Comparison of ENCODE assay signal across 22 cellular contexts in the genomic region with DNA sequence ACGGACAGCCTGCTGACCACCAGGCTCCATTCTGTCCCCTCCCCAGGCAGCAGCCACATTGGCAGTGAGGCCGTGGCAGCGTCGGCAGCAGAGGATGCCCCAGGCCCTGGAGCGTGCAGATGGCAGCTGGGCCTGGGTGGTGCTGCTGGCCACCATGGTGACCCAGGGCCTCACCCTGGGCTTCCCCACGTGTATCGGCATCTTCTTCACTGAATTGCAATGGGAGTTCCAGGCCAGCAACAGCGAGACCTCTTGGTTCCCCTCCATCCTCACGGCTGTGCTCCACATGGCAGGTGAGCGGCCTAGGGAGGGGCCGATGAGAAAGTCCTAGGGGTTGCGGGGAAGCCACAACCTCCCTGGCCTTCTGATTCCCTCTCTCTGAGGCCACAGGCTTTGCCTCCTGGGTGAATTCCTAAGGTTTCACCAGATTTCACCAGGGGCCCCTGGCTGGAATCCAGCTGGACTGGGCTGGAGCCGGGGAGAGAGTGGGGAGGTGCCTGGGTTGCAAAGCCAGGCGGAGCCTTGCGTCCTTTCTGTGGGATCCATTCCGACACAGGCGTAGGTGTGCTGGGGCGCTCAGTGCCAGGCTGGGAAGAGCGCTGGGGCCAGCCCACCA. TPM values are rescaled to one million over a fixed set of nuclear protein-coding genes. Genes with fewer than 3 reads are reported as not detected.
DNase-seq lines count a peak whose midpoint lies in the region; ATAC-seq, FAIRE-seq and TF ChIP-seq lines count a peak whose summit lies in the region.
"Had no signal": no experiment of that assay in that cellular context is flagged by ENCODE, and none has a peak within 500 bp of the region (broad histone marks: within the 10 kb centered on the region; RNA-seq: fewer than 3 reads in every experiment).

No MANE protein-coding gene starts in this region.

- H3K9me1 ChIP-seq in K562 (ENCODE audit: control insufficient read depth, insufficient read depth, low read length), result peaks cover 3% of the 10 kb centered on the region

- 84% methylated on average over 17 of the region's 19 CpGs for WGBS in K562 (ENCODE audit: insufficient coverage, low coverage, missing lambda C conversion rate)
- WGBS in stomach, 5 donors, result 62 to 77% (median 64%) methylated on average over 16 to 19 of the region's 19 CpGs

- H3K4me2 ChIP-seq in HCT116 (ENCODE audit: low read length), result peak overlapping the region; percentile 38
- H3K4me2 ChIP-seq in K562 (ENCODE audit: insufficient read depth, low read length), result no peak overlapping the region
- H3K4me2 ChIP-seq in PC-3 (ENCODE audit: low read length), result no peak overlapping the region

- H2AFZ ChIP-seq in HCT116 (ENCODE audit: low read depth, low read length, poor library complexity, severe bottlenecking), result no peak overlapping the region
- H2AFZ ChIP-seq in K562 (ENCODE audit: low read depth, low read length), result no peak overlapping the region
- H2AFZ ChIP-seq in PC-3 (ENCODE audit: low read length), result no peak overlapping the region

- in situ Hi-C loops in K562 (cut with MboI), result no loop called here

- H3K4me1 ChIP-seq in HCT116 (ENCODE audit: control insufficient read depth in 1 of 2, insufficient read depth in 2 of 2, low read length in 2 of 2) (peaks cover 80 to 92% of the 10 kb centered on the region in 2 experiments), K562 (replicated peaks in 1 of 2; ENCODE audit: control insufficient read depth in 2 of 2, insufficient read depth in 2 of 2, low read length in 2 of 2) (peaks cover 48 to 69% of the 10 kb centered on the region in 2 experiments), lower lobe of right lung (peaks cover 73% of the 10 kb centered on the region), stomach (peaks cover 38 to 89% (median 75%) of the 10 kb centered on the region in 4 donors), PC-3 (ENCODE audit: insufficient read depth, low read length) (peaks cover 41% of the 10 kb centered on the region)

- FAIRE-seq in K562 (lab: Jason Lieb, UNC) (no peak), frontal cortex (lab: Jason Lieb, UNC) (no peak)
- FAIRE-seq: endothelial cell of umbilical vein had no signal

- TF ChIP-seq RAD21 in HCT116 (IDR thresholded peaks at IDR 0.05; ENCODE audit: low read depth) (no peak), K562 (CRISPR knock-in tag; conservative IDR thresholded peaks at IDR 0.05 in 1 of 2, IDR thresholded peaks at IDR 0.05 in 1 of 2) (no peak)

- DNase-seq in HCT116 (ENCODE audit: low read depth, low spot score), result no peak
- no peak for DNase-seq in K562 (ENCODE audit: extremely low read depth in 1 of 4, low spot score in 3 of 4)
- DNase-seq in lower lobe of right lung, result peak; percentile 59
- peak; percentile 33 for DNase-seq in stomach
- no peak for DNase-seq in frontal cortex (ENCODE audit: low spot score in 2 of 2)
- no peak for DNase-seq in PC-3
- DNase-seq: activated CD4-positive, alpha-beta memory T cell treated with anti-CD3 and anti-CD28 coated beads, Interleukin-2, amount 10 ng/mL, durations not matched to agents 7 days and 5 days; activated T-cell treated with anti-CD3 and anti-CD28 coated beads, Interleukin-2, amount 50 U/mL, for 48 hours; CD4-positive, alpha-beta T cell; DMS79; MM.1S; NCI-H1694; NCI-H446; NK-92 treated with Interleukin-12 subunit alpha and Interleukin-12 subunit beta, amount 100 ng/mL, for 24 hours; Right ventricle myocardium superior; stimulated activated CD4-positive, alpha-beta T cell treated with anti-CD3 and anti-CD28 coated beads, Interleukin-4, amount 100 ng/mL, for 1 hour had no signal

- CTCF ChIA-PET in HCT116 (lab: Charles Lee), result interaction anchor here (0.6 kb wide), 1 partner anchor 11 kb away, joined by 3 read pairs; no protein-coding TSS in a partner anchor
- CTCF ChIA-PET in K562 (lab: Yijun Ruan, JAX; ENCODE audit: low intra/inter-chr PET ratio), result no interaction called here
- CTCF ChIA-PET in PC-3 (lab: Charles Lee), result no interaction called here

- no peak for ATAC-seq in HCT116
- no peak for ATAC-seq in K562
- ATAC-seq in lower lobe of right lung, result no peak
- no peak for ATAC-seq in GM18511 (IDR thresholded peaks at IDR 0.05; ENCODE audit: unreplicated experiment)
- ATAC-seq in PC-3, result no peak
- ATAC-seq in GM21529 (IDR thresholded peaks at IDR 0.05; ENCODE audit: unreplicated experiment), result no peak
- ATAC-seq: activated naive CD4-positive, alpha-beta T cell treated with anti-CD3 and anti-CD28 coated beads, Interleukin-2, amount 50 U/mL, for 72 hours had no signal

- peaks cover 6 to 15% of the 10 kb centered on the region in 2 experiments; a peak in 2 of 4 replicates for H3K36me3 ChIP-seq in HCT116 (ENCODE audit: control insufficient read depth in 1 of 2, insufficient read depth in 2 of 2, low read length in 2 of 2)
- no peaks in the 10 kb centered on the region for H3K36me3 ChIP-seq in K562 (ENCODE audit: control insufficient read depth, insufficient read depth, low read length)
- peaks cover 16% of the 10 kb centered on the region for H3K36me3 ChIP-seq in lower lobe of right lung
- peaks cover 7 to 12% (median 10%) of the 10 kb centered on the region in 4 donors for H3K36me3 ChIP-seq in stomach
- no peaks in the 10 kb centered on the region for H3K36me3 ChIP-seq in PC-3 (ENCODE audit: low read depth, low read length)

- BruUV-seq in HCT116 (replicated peaks; lab: Mats Ljungman, UMichigan), result no TSS peak
- BruUV-seq in K562 (replicated peaks; lab: Mats Ljungman, UMichigan), result no TSS peak
- BruUV-seq in PC-3 (replicated peaks; lab: Mats Ljungman, UMichigan), result no TSS peak

- RAD21 ChIA-PET in HCT116 (lab: Charles Lee; ENCODE audit: low non-redundant PET in 1 of 2, low total read pairs in 2 of 2, uncharacterized antibody in 2 of 2, unreplicated experiment in 2 of 2), result no interaction called here

- H4K20me1 ChIP-seq in HCT116 (ENCODE audit: insufficient read depth) (no peaks in the 10 kb centered on the region), K562 (replicated peaks; ENCODE audit: control insufficient read depth, insufficient read depth, low read length) (no peaks in the 10 kb centered on the region), PC-3 (ENCODE audit: low read length) (no peaks in the 10 kb centered on the region)

- H3K9ac ChIP-seq in HCT116 (ENCODE audit: low read length) (peak overlapping the region; percentile 97), K562 (ENCODE audit: insufficient read depth in 1 of 2, low read depth in 2 of 2, low read length in 2 of 2) (peak overlapping the region in 1 of 2 experiments; percentile 63; a peak in 2 of 4 replicates), PC-3 (ENCODE audit: low read length) (no peak overlapping the region)

- H3K27ac ChIP-seq in HCT116 (ENCODE audit: low read depth, low read length) (peak overlapping the region; percentile 57), K562 (ENCODE audit: extremely low read depth, low read depth, low read length) (no peak overlapping the region; the same call in 2 of the 3 replicates), lower lobe of right lung (peak overlapping the region; percentile 76), stomach (peak overlapping the region; percentile 60 to 92 (median 86)), PC-3 (ENCODE audit: low read length) (no peak overlapping the region)
- H3K27ac ChIP-seq: coronary artery, VCaP had no signal

- H3F3A ChIP-seq in PC-3 (ENCODE audit: low read length, unreplicated experiment), result no peaks in the 10 kb centered on the region

- TF ChIP-seq POLR2A in HCT116 (IDR thresholded peaks at IDR 0.05; ENCODE audit: borderline replicate concordance, extremely low read depth, insufficient read depth, insufficient read length) (no peak), K562 (conservative IDR thresholded peaks at IDR 0.05) (no peak), stomach (IDR thresholded peaks at IDR 0.05) (no peak)

- TF ChIP-seq EP300 in K562 (IDR thresholded peaks at IDR 0.05; ENCODE audit: low read length) (no peak), stomach (IDR thresholded peaks at IDR 0.05) (no peak)

- H3K79me2 ChIP-seq in HCT116 (ENCODE audit: insufficient read depth, low read length) (peaks cover 56% of the 10 kb centered on the region), K562 (ENCODE audit: control insufficient read depth, insufficient read depth, low read length) (no peaks in the 10 kb centered on the region; the same call in 2 of the 3 replicates), PC-3 (ENCODE audit: low read length) (no peaks in the 10 kb centered on the region)

- H3K9me2 ChIP-seq in HCT116 (ENCODE audit: insufficient read depth) (no peaks in the 10 kb centered on the region), PC-3 (replicated peaks; ENCODE audit: low read length) (no peaks in the 10 kb centered on the region)

- H3K4me3 ChIP-seq in HCT116 (replicated peaks in 1 of 2; ENCODE audit: low read depth in 1 of 2, low read length in 2 of 2) (no peak overlapping the region), K562 (no peak overlapping the region), lower lobe of right lung (no peak overlapping the region), stomach (no peak overlapping the region), PC-3 (ENCODE audit: low read length) (no peak overlapping the region)
- H3K4me3 ChIP-seq: coronary artery had no signal

- TF ChIP-seq CTCF in HCT116 (IDR thresholded peaks at IDR 0.05 in 2 of 3, conservative IDR thresholded peaks at IDR 0.05 in 1 of 3; ENCODE audit: borderline replicate concordance in 1 of 3, insufficient read depth in 1 of 3, low read depth in 2 of 3, low read length in 2 of 3) (no peak), K562 (IDR thresholded peaks at IDR 0.05 in 2 of 3, conservative IDR thresholded peaks at IDR 0.05 in 1 of 3; ENCODE audit: insufficient read depth in 2 of 3, low read depth in 1 of 3, low read length in 3 of 3) (no peak), lower lobe of right lung (IDR thresholded peaks at IDR 0.05) (no peak), stomach (IDR thresholded peaks at IDR 0.05) (no peak), PC-3 (conservative IDR thresholded peaks at IDR 0.05; ENCODE audit: low read depth, low read length) (no peak)

- intact Hi-C loops in HCT116 (cut with micrococcal nuclease), result no loop called here
- intact Hi-C loops in K562 (cut with micrococcal nuclease), result no loop called here
- intact Hi-C loops in lower lobe of right lung (cut with DNase I), result no loop called here
- intact Hi-C loops in stomach (cut with DNase I; ENCODE audit: low total_unique reads), result no loop called here
- intact Hi-C loops in PC-3 (cut with micrococcal nuclease), result no loop called here

- POLR2A ChIA-PET in HCT116 (lab: Charles Lee), result interaction anchor here (0.8 to 1.7 kb wide), 3 partner anchors 9 to 34 kb away, joined by 3 to 6 read pairs (median 4); no protein-coding TSS in a partner anchor
- POLR2A ChIA-PET in K562 (lab: Yijun Ruan, JAX), result interaction anchor here (0.9 to 1.7 kb wide), 3 partner anchors 19 to 61 kb away, joined by 3 to 8 read pairs (median 4); a partner anchor contains a TSS
- POLR2A ChIA-PET in PC-3 (lab: Charles Lee; ENCODE audit: unreplicated experiment), result no interaction called here

- H3K27me3 ChIP-seq in HCT116 (ENCODE audit: insufficient read depth, low read length), result no peaks in the 10 kb centered on the region
- no peaks in the 10 kb centered on the region; a peak in 1 of 5 replicates for H3K27me3 ChIP-seq in K562 (ENCODE audit: control insufficient read depth in 2 of 2, insufficient read depth in 2 of 2, low read length in 2 of 2)
- H3K27me3 ChIP-seq in lower lobe of right lung (ENCODE audit: low read depth), result no peaks in the 10 kb centered on the region
- H3K27me3 ChIP-seq in stomach, result no peaks in the 10 kb centered on the region
- H3K27me3 ChIP-seq in PC-3 (ENCODE audit: low read length), result no peaks in the 10 kb centered on the region

- H3K9me3 ChIP-seq in HCT116 (ENCODE audit: control insufficient read depth in 1 of 2, insufficient read depth in 1 of 2, low read depth in 1 of 2, low read length in 2 of 2), result no peaks in the 10 kb centered on the region
- no peaks in the 10 kb centered on the region for H3K9me3 ChIP-seq in K562 (replicated peaks; ENCODE audit: control insufficient read depth, insufficient read depth, low read depth, low read length)
- no peaks in the 10 kb centered on the region for H3K9me3 ChIP-seq in lower lobe of right lung
- H3K9me3 ChIP-seq in stomach, result no peaks in the 10 kb centered on the region
- H3K9me3 ChIP-seq in PC-3 (ENCODE audit: low read length), result no peaks in the 10 kb centered on the region

RNA-seq across cellular contexts. Expression of a gene that starts 5.9 kb away (rescaled TPM):
- total RNA-seq in HCT116 (2021; ENCODE audit: unreplicated experiment) (79.3 TPM), K562 (2014; rRNA removed) (0.65 and 1.1 TPM in 2 replicates), K562 (2014; rRNA removed; fragmentation: Illumina TruSeq; extraction: Trizol) (0.64 and 0.65 TPM in 2 replicates), K562 (2015; rRNA removed; fragmentation: Illumina TruSeq; extraction: Trizol) (0.33 and 0.75 TPM in 2 replicates), K562 (2021) (2.6 and 3.1 TPM in 2 replicates), lower lobe of right lung (32.3 TPM), stomach (100 to 1,000 TPM in 1 of 5 donors, 10 to 100 TPM in 4; 30.3 to 132 (median 57.1) TPM), frontal cortex (1.2 TPM), PC-3 (2014; rRNA removed) (1.2 and 1.6 TPM in 2 replicates)
- 60.1 and 73.5 TPM in 2 replicates for polyA plus RNA-seq in HCT116 (2012)
- 3.1 and 9.9 TPM in 2 replicates for total RNA-seq in K562 (2011; cell fraction: chromatin; rRNA removed; ENCODE audit: low replicate concordance)
- 6.2 and 7.8 TPM in 2 replicates for total RNA-seq in K562 (2011; cell fraction: nucleolus; rRNA removed)
- 3.5 and 5.4 TPM in 2 replicates for total RNA-seq in K562 (2011; cell fraction: nucleoplasm; rRNA removed)
- polyA plus RNA-seq in K562 (2011; rRNA removed) (1.2 and 1.8 TPM in 2 replicates), K562 (2014; fragmentation: Illumina TruSeq; extraction: Trizol) (0.91 and 1.8 TPM in 2 replicates), K562 (2014; fragmentation: Nextera tagmentation; extraction: Ambion mirVana) (under 1 TPM; 0.06 to 0.11 TPM), K562 (2014; rRNA removed) (1.8 and 2.4 TPM in 2 replicates), stomach (1 to 10 TPM; 6.8 to 9.0 (median 7.9) TPM)
- 2.0 and 4.5 TPM in 2 replicates for polyA plus RNA-seq in K562 (2011; cell fraction: cytosol; rRNA removed)
- polyA plus RNA-seq in K562 (2011; cell fraction: nucleus; rRNA removed), result 8.3 and 12.8 TPM in 2 replicates
- 1.1 and 4.0 TPM in 2 replicates for polyA plus RNA-seq in K562 (2012)
- 0.63 and 0.88 TPM in 2 replicates for polyA minus RNA-seq in K562 (2011; rRNA and poly(A)+ RNA removed)
- polyA minus RNA-seq in K562 (2011; cell fraction: cytosol; rRNA and poly(A)+ RNA removed), result 2.2 and 2.7 TPM in 2 replicates
- 2.2 and 2.4 TPM in 2 replicates for polyA minus RNA-seq in K562 (2011; cell fraction: nucleus; rRNA and poly(A)+ RNA removed)

RNA-seq across cellular contexts. Expression of a gene that starts 16.1 kb away (rescaled TPM):
- total RNA-seq in HCT116 (2021; ENCODE audit: unreplicated experiment) (43.2 TPM), K562 (2014; rRNA removed) (5.9 and 10.2 TPM in 2 replicates), K562 (2014; rRNA removed; fragmentation: Illumina TruSeq; extraction: Trizol) (4.1 and 5.1 TPM in 2 replicates), K562 (2015; rRNA removed; fragmentation: Illumina TruSeq; extraction: Trizol) (9.5 and 10.1 TPM in 2 replicates), K562 (2021) (15.2 TPM in 2 replicates), lower lobe of right lung (16.7 TPM), stomach (10 to 100 TPM in 4 of 5 donors, 1 to 10 TPM in 1; 2.2 to 26.8 (median 13.9) TPM), frontal cortex (2.4 TPM), PC-3 (2014; rRNA removed) (17.0 and 17.3 TPM in 2 replicates)
- polyA plus RNA-seq in HCT116 (2012), result 25.9 and 27.2 TPM in 2 replicates
- 16.9 and 36.5 TPM in 2 replicates for total RNA-seq in K562 (2011; cell fraction: chromatin; rRNA removed; ENCODE audit: low replicate concordance)
- total RNA-seq in K562 (2011; cell fraction: nucleolus; rRNA removed), result 20.5 and 25.8 TPM in 2 replicates
- 16.9 and 19.5 TPM in 2 replicates for total RNA-seq in K562 (2011; cell fraction: nucleoplasm; rRNA removed)
- polyA plus RNA-seq in K562 (2011; rRNA removed) (3.9 and 8.0 TPM in 2 replicates), K562 (2014; fragmentation: Illumina TruSeq; extraction: Trizol) (8.7 and 12.7 TPM in 2 replicates), K562 (2014; fragmentation: Nextera tagmentation; extraction: Ambion mirVana) (1 to 10 TPM; 1.4 to 2.8 TPM), K562 (2014; rRNA removed) (5.9 and 8.9 TPM in 2 replicates), stomach (10 to 100 TPM in 2 of 3 donors, 1 to 10 TPM in 1; 9.6 to 10.8 (median 10.7) TPM)
- 9.1 and 13.1 TPM in 2 replicates for polyA plus RNA-seq in K562 (2011; cell fraction: cytosol; rRNA removed)
- 8.4 and 8.7 TPM in 2 replicates for polyA plus RNA-seq in K562 (2011; cell fraction: nucleus; rRNA removed)
- 15.4 and 16.8 TPM in 2 replicates for polyA plus RNA-seq in K562 (2012)
- polyA minus RNA-seq in K562 (2011; rRNA and poly(A)+ RNA removed), result 8.0 and 8.3 TPM in 2 replicates
- 8.3 and 9.9 TPM in 2 replicates for polyA minus RNA-seq in K562 (2011; cell fraction: cytosol; rRNA and poly(A)+ RNA removed)
- 6.9 and 11.7 TPM in 2 replicates for polyA minus RNA-seq in K562 (2011; cell fraction: nucleus; rRNA and poly(A)+ RNA removed)

RNA-seq across cellular contexts. Expression of a gene that starts 37.9 kb away (rescaled TPM):
- 115 TPM for total RNA-seq in HCT116 (2021; ENCODE audit: unreplicated experiment)
- 108 and 113 TPM in 2 replicates for polyA plus RNA-seq in HCT116 (2012)
- total RNA-seq in K562 (2011; cell fraction: chromatin; rRNA removed; ENCODE audit: low replicate concordance), result 23.9 and 63.5 TPM in 2 replicates
- total RNA-seq in K562 (2011; cell fraction: nucleolus; rRNA removed), result 83.5 and 103 TPM in 2 replicates
- 34.3 and 56.2 TPM in 2 replicates for total RNA-seq in K562 (2011; cell fraction: nucleoplasm; rRNA removed)
- 150 and 205 TPM in 2 replicates for total RNA-seq in K562 (2014; rRNA removed)
- 21.5 and 31.6 TPM in 2 replicates for total RNA-seq in K562 (2014; rRNA removed; fragmentation: Illumina TruSeq; extraction: Trizol)
- 55.3 and 56.6 TPM in 2 replicates for total RNA-seq in K562 (2015; rRNA removed; fragmentation: Illumina TruSeq; extraction: Trizol)
- total RNA-seq in K562 (2021), result 94.3 and 95.0 TPM in 2 replicates
- 45.0 and 55.6 TPM in 2 replicates for polyA plus RNA-seq in K562 (2011; rRNA removed)
- 71.8 and 135 TPM in 2 replicates for polyA plus RNA-seq in K562 (2011; cell fraction: cytosol; rRNA removed)
- polyA plus RNA-seq in K562 (2011; cell fraction: nucleus; rRNA removed), result 170 and 227 TPM in 2 replicates
- polyA plus RNA-seq in K562 (2012), result 54.2 and 75.4 TPM in 2 replicates
- 31.0 and 40.2 TPM in 2 replicates for polyA plus RNA-seq in K562 (2014; fragmentation: Illumina TruSeq; extraction: Trizol)
- polyA plus RNA-seq in K562 (2014; fragmentation: Nextera tagmentation; extraction: Ambion mirVana), result 1 to 10 TPM; 2.9 to 5.0 TPM
- 167 and 175 TPM in 2 replicates for polyA plus RNA-seq in K562 (2014; rRNA removed)
- polyA minus RNA-seq in K562 (2011; rRNA and poly(A)+ RNA removed), result 6.2 and 7.8 TPM in 2 replicates
- polyA minus RNA-seq in K562 (2011; cell fraction: cytosol; rRNA and poly(A)+ RNA removed), result 10.3 and 17.4 TPM in 2 replicates
- polyA minus RNA-seq in K562 (2011; cell fraction: nucleus; rRNA and poly(A)+ RNA removed), result 41.6 and 46.9 TPM in 2 replicates
- 34.9 TPM for total RNA-seq in lower lobe of right lung
- 100 to 1,000 TPM in 3 of 5 donors, 10 to 100 TPM in 2; 24.1 to 472 (median 150) TPM for total RNA-seq in stomach
- 100 to 1,000 TPM in 2 of 3 donors, 10 to 100 TPM in 1; 60.5 to 120 (median 117) TPM for polyA plus RNA-seq in stomach
- 20.8 TPM for total RNA-seq in frontal cortex
- total RNA-seq in PC-3 (2014; rRNA removed), result 116 and 131 TPM in 2 replicates

RNA-seq across cellular contexts. Expression of a gene that starts 46.6 kb away (rescaled TPM):
- total RNA-seq in HCT116 (2021; ENCODE audit: unreplicated experiment), result 23.3 TPM
- polyA plus RNA-seq in HCT116 (2012), result 17.9 and 19.0 TPM in 2 replicates
- 19.7 and 30.0 TPM in 2 replicates for total RNA-seq in K562 (2011; cell fraction: chromatin; rRNA removed; ENCODE audit: low replicate concordance)
- 16.8 and 17.0 TPM in 2 replicates for total RNA-seq in K562 (2011; cell fraction: nucleolus; rRNA removed)
- 19.6 and 20.1 TPM in 2 replicates for total RNA-seq in K562 (2011; cell fraction: nucleoplasm; rRNA removed)
- 11.2 and 15.3 TPM in 2 replicates for total RNA-seq in K562 (2014; rRNA removed)
- total RNA-seq in K562 (2014; rRNA removed; fragmentation: Illumina TruSeq; extraction: Trizol), result 13.5 and 13.8 TPM in 2 replicates
- total RNA-seq in K562 (2015; rRNA removed; fragmentation: Illumina TruSeq; extraction: Trizol), result 15.9 and 16.4 TPM in 2 replicates
- 18.1 and 20.2 TPM in 2 replicates for total RNA-seq in K562 (2021)
- polyA plus RNA-seq in K562 (2011; rRNA removed), result 32.5 and 32.9 TPM in 2 replicates
- polyA plus RNA-seq in K562 (2011; cell fraction: cytosol; rRNA removed), result 25.1 and 26.6 TPM in 2 replicates
- polyA plus RNA-seq in K562 (2011; cell fraction: nucleus; rRNA removed), result 21.0 and 22.5 TPM in 2 replicates
- polyA plus RNA-seq in K562 (2012), result 14.4 and 17.7 TPM in 2 replicates
- 22.3 and 22.9 TPM in 2 replicates for polyA plus RNA-seq in K562 (2014; fragmentation: Illumina TruSeq; extraction: Trizol)
- polyA plus RNA-seq in K562 (2014; fragmentation: Nextera tagmentation; extraction: Ambion mirVana), result 1 to 10 TPM; 1.7 to 2.3 TPM
- 15.8 and 16.0 TPM in 2 replicates for polyA plus RNA-seq in K562 (2014; rRNA removed)
- polyA minus RNA-seq in K562 (2011; rRNA and poly(A)+ RNA removed), result 19.9 and 22.9 TPM in 2 replicates
- 13.4 and 13.6 TPM in 2 replicates for polyA minus RNA-seq in K562 (2011; cell fraction: cytosol; rRNA and poly(A)+ RNA removed)
- 4.6 and 5.8 TPM in 2 replicates for polyA minus RNA-seq in K562 (2011; cell fraction: nucleus; rRNA and poly(A)+ RNA removed)
- total RNA-seq in lower lobe of right lung, result 22.9 TPM
- total RNA-seq in stomach, result 10 to 100 TPM in 4 of 5 donors, 1 to 10 TPM in 1; 9.9 to 25.8 (median 12.5) TPM
- 10 to 100 TPM; 10.6 to 13.1 (median 11.2) TPM for polyA plus RNA-seq in stomach
- total RNA-seq in frontal cortex, result 28.9 TPM
- total RNA-seq in PC-3 (2014; rRNA removed), result 23.8 and 28.0 TPM in 2 replicates

RNA-seq across cellular contexts. Expression of a gene that starts 46.9 kb away (rescaled TPM):
- 407 TPM for total RNA-seq in HCT116 (2021; ENCODE audit: unreplicated experiment)
- polyA plus RNA-seq in HCT116 (2012), result 326 and 476 TPM in 2 replicates
- 64.6 and 79.5 TPM in 2 replicates for total RNA-seq in K562 (2011; cell fraction: chromatin; rRNA removed; ENCODE audit: low replicate concordance)
- 65.9 and 72.6 TPM in 2 replicates for total RNA-seq in K562 (2011; cell fraction: nucleolus; rRNA removed)
- total RNA-seq in K562 (2011; cell fraction: nucleoplasm; rRNA removed), result 81.0 and 96.9 TPM in 2 replicates
- total RNA-seq in K562 (2014; rRNA removed), result 274 and 295 TPM in 2 replicates
- 600 and 662 TPM in 2 replicates for total RNA-seq in K562 (2014; rRNA removed; fragmentation: Illumina TruSeq; extraction: Trizol)
- total RNA-seq in K562 (2015; rRNA removed; fragmentation: Illumina TruSeq; extraction: Trizol), result 432 TPM in 2 replicates
- 300 and 341 TPM in 2 replicates for total RNA-seq in K562 (2021)
- 248 and 271 TPM in 2 replicates for polyA plus RNA-seq in K562 (2011; rRNA removed)
- polyA plus RNA-seq in K562 (2011; cell fraction: cytosol; rRNA removed), result 220 and 388 TPM in 2 replicates
- 118 and 154 TPM in 2 replicates for polyA plus RNA-seq in K562 (2011; cell fraction: nucleus; rRNA removed)
- 552 and 708 TPM in 2 replicates for polyA plus RNA-seq in K562 (2012)
- 452 and 457 TPM in 2 replicates for polyA plus RNA-seq in K562 (2014; fragmentation: Illumina TruSeq; extraction: Trizol)
- 100 to 1,000 TPM; 786 to 828 TPM for polyA plus RNA-seq in K562 (2014; fragmentation: Nextera tagmentation; extraction: Ambion mirVana)
- polyA plus RNA-seq in K562 (2014; rRNA removed), result 339 and 381 TPM in 2 replicates
- polyA minus RNA-seq in K562 (2011; rRNA and poly(A)+ RNA removed), result 307 and 324 TPM in 2 replicates
- polyA minus RNA-seq in K562 (2011; cell fraction: cytosol; rRNA and poly(A)+ RNA removed), result 119 and 125 TPM in 2 replicates
- 21.9 and 60.2 TPM in 2 replicates for polyA minus RNA-seq in K562 (2011; cell fraction: nucleus; rRNA and poly(A)+ RNA removed)
- 171 TPM for total RNA-seq in lower lobe of right lung
- total RNA-seq in stomach, result 100 to 1,000 TPM in 4 of 5 donors, 10 to 100 TPM in 1; 77.0 to 307 (median 205) TPM
- polyA plus RNA-seq in stomach, result 100 to 1,000 TPM; 474 to 681 (median 546) TPM
- total RNA-seq in frontal cortex, result 106 TPM
- 361 and 374 TPM in 2 replicates for total RNA-seq in PC-3 (2014; rRNA removed)

Comparison
In these comparisons a context has a peak if more than half of its experiments do, and no peak if none do; other contexts are left out.
1. DNase-seq: peak in lower lobe of right lung (single experiment) and stomach (single experiment); none in HCT116 (single experiment), K562 (0 of 4), frontal cortex (0 of 2) and PC-3 (single experiment).
2. H3K27ac ChIP-seq: peak in HCT116 (single experiment), lower lobe of right lung (single experiment) and stomach (5 of 5); none in K562 (single experiment) and PC-3 (single experiment).